Comparison of ENCODE assay signal across 19 cellular contexts in the genomic region with DNA sequence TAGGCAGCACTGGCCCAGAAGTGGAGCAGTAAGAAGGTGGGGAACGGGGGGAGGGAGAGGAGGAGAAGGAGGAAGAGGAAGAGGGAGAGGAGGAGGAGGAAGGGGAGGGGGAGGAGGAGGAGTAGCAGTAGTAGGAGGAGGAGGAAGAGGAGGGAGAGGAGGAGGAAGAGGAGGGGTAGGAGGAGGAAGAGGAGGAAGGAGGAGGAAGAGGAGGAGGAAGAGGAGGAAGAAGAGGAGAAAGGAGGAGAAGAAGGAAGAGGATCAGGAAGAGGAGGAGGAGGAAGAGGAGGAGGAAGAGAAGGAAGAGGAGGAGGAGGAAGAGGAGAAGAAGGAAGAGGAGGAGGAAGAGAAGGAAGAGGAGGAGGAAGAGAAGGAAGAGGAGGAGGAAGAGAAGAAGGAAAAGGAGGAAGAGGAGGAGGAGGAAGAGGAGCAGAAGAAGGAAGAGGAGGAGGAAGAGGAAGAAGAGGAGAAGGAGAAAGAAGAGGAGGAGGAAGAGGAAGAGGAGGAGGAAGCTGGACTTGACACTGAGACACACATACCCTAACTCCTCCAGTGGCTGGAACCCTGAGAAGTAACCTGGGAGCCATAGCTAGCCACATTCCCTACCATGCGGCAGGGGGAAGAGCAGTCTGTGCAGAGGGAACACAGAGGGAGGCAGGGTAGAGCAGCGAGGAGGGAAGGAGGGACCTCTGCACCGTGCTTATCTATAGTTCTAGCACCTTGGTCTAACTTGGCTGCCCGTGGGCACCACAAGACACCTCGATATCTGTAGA.
"Had no signal": no experiment of that assay in that cellular context is flagged by ENCODE, and none has a peak within 500 bp of the region (broad histone marks: within the 10 kb centered on the region; RNA-seq: fewer than 3 reads in every experiment).

No MANE protein-coding gene starts in this region.

- H3K4me3 Mint-ChIP-seq: activated T-helper 17 cell treated with anti-CD3 and anti-CD28 coated beads, Interleukin-2, amount 50 U/mL, for 72 hours; naive thymus-derived CD4-positive, alpha-beta T cell; stimulated activated effector memory CD8-positive, alpha-beta T cell treated with anti-CD3 and anti-CD28 coated beads, Interleukin-12 subunit alpha, Interleukin-12 subunit beta, amount 100 ng/mL, for 72 hours had no signal

- H3K4me1 ChIP-seq: pancreas had no signal

- H3K27ac Mint-ChIP-seq: activated T-helper 17 cell treated with anti-CD3 and anti-CD28 coated beads, Interleukin-2, amount 50 U/mL, for 72 hours had no signal

- ATAC-seq: activated CD4-positive, CD25-positive, alpha-beta regulatory T cell treated with anti-CD3 and anti-CD28 coated beads, Interleukin-2, amount 50 U/mL, for 24 hours; activated T-helper 17 cell treated with anti-CD3 and anti-CD28 coated beads, Interleukin-2, amount 50 U/mL, for 72 hours; left cardiac atrium; naive thymus-derived CD4-positive, alpha-beta T cell; pancreas; sciatic nerve; stimulated activated effector memory CD8-positive, alpha-beta T cell treated with anti-CD3 and anti-CD28 coated beads, Interleukin-12 subunit alpha, Interleukin-12 subunit beta, amount 100 ng/mL, for 72 hours had no signal

- H3K9me3 ChIP-seq: esophagus squamous epithelium, pancreas, thoracic aorta, upper lobe of left lung had no signal

- DNase-seq: activated CD4-positive, alpha-beta T cell treated with anti-CD3 and anti-CD28 coated beads, Interleukin-2, amount 50 U/mL, for 1 hour; activated naive CD4-positive, alpha-beta T cell treated with Interleukin-2 at 50 U/mL for 16 hours; activated T-cell treated with anti-CD3 and anti-CD28 coated beads for 4 hours; dermis blood vessel endothelial cell; effector memory CD4-positive, alpha-beta T cell; esophagus squamous epithelium; left cardiac atrium; mesenchymal stem cell; naive thymus-derived CD4-positive, alpha-beta T cell; pancreas; stimulated activated CD4-positive, alpha-beta T cell treated with anti-CD3 and anti-CD28 coated beads, Interleukin-4, amount 100 ng/mL, for 24 hours; T-helper 1 cell; T1000; upper lobe of left lung had no signal

- FAIRE-seq: pancreas had no signal

- H3K9me3 Mint-ChIP-seq: activated T-helper 17 cell treated with anti-CD3 and anti-CD28 coated beads, Interleukin-2, amount 50 U/mL, for 72 hours; stimulated activated effector memory CD8-positive, alpha-beta T cell treated with anti-CD3 and anti-CD28 coated beads, Interleukin-12 subunit alpha, Interleukin-12 subunit beta, amount 100 ng/mL, for 72 hours had no signal

- H3K27me3 ChIP-seq: esophagus squamous epithelium, pancreas, upper lobe of left lung had no signal

- H3K36me3 ChIP-seq: pancreas, upper lobe of left lung had no signal

- H3K27me3 Mint-ChIP-seq: activated T-helper 17 cell treated with anti-CD3 and anti-CD28 coated beads, Interleukin-2, amount 50 U/mL, for 72 hours; naive thymus-derived CD4-positive, alpha-beta T cell had no signal

- H3K4me3 ChIP-seq: esophagus squamous epithelium, pancreas, thoracic aorta, upper lobe of left lung had no signal

- H3K27ac ChIP-seq: esophagus squamous epithelium, pancreas, thoracic aorta, upper lobe of left lung had no signal
